Comparison of ENCODE assay signal across 16 cellular contexts in the genomic region with DNA sequence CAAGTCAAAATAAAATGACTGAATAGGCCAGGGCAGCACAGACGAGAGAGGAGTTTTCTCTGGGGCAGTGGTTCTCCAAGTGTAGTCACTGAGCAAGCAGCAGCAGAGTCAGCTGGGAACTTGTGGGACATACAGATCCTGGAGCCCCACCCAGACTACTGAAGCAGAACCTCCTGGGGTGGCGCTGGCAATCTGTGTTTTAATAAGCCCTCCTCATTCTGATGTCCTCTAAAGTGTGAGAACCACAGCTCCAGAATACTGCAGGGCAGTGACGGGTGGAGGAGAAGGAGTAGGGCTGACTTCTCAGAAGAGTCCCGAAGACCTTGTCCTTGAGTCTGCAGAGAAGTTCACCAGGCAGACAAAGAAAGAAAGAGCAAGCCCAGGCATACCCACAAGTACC.
"Had no signal": no experiment of that assay in that cellular context is flagged by ENCODE, and none has a peak within 500 bp of the region (broad histone marks: within the 10 kb centered on the region; RNA-seq: fewer than 3 reads in every experiment).

No MANE protein-coding gene starts in this region.

- H3K36me3 ChIP-seq: adrenal gland, esophagus muscularis mucosa, heart left ventricle, left ventricle myocardium inferior, tibial nerve had no signal

- DNase-seq: activated CD4-positive, alpha-beta T cell treated with anti-CD3 and anti-CD28 coated beads for 48 hours; activated naive CD4-positive, alpha-beta T cell treated with anti-CD3 and anti-CD28 coated beads, Interleukin-2, amount 10 ng/mL, durations not matched to agents 7 days and 5 days; activated T-cell treated with anti-CD3 and anti-CD28 coated beads for 4 hours; adrenal gland; caudate nucleus; cortex of kidney; effector memory CD8-positive, alpha-beta T cell; foreskin fibroblast; heart left ventricle; left ventricle myocardium inferior; mesenchymal stem cell; T-helper 1 cell had no signal

- H3K9me3 ChIP-seq: adrenal gland had no signal

- H3K36me3 Mint-ChIP-seq: activated naive CD4-positive, alpha-beta T cell treated with anti-CD3 and anti-CD28 coated beads, Interleukin-2, amount 10 ng/mL, durations not matched to agents 7 days and 5 days had no signal

- H3K9me3 Mint-ChIP-seq: activated naive CD4-positive, alpha-beta T cell treated with anti-CD3 and anti-CD28 coated beads, Interleukin-2, amount 10 ng/mL, durations not matched to agents 7 days and 5 days; activated T-helper 17 cell treated with anti-CD3 and anti-CD28 coated beads, Interleukin-2, amount 50 U/mL, for 72 hours; effector memory CD8-positive, alpha-beta T cell had no signal

- H3K27me3 ChIP-seq: adrenal gland, esophagus muscularis mucosa, tibial nerve had no signal

- H3K27ac ChIP-seq: adrenal gland, esophagus muscularis mucosa, heart left ventricle, left ventricle myocardium inferior, parathyroid adenoma, tibial nerve had no signal

- H3K27ac Mint-ChIP-seq: activated naive CD4-positive, alpha-beta T cell treated with anti-CD3 and anti-CD28 coated beads, Interleukin-2, amount 10 ng/mL, durations not matched to agents 7 days and 5 days; activated T-helper 17 cell treated with anti-CD3 and anti-CD28 coated beads, Interleukin-2, amount 50 U/mL, for 72 hours; effector memory CD8-positive, alpha-beta T cell had no signal

- H3K4me3 Mint-ChIP-seq: activated naive CD4-positive, alpha-beta T cell treated with anti-CD3 and anti-CD28 coated beads, Interleukin-2, amount 10 ng/mL, durations not matched to agents 7 days and 5 days; activated T-helper 17 cell treated with anti-CD3 and anti-CD28 coated beads, Interleukin-2, amount 50 U/mL, for 72 hours; effector memory CD8-positive, alpha-beta T cell had no signal

- ATAC-seq: activated T-helper 17 cell treated with anti-CD3 and anti-CD28 coated beads, Interleukin-2, amount 50 U/mL, for 72 hours; effector memory CD8-positive, alpha-beta T cell; heart left ventricle had no signal

- H3K4me3 ChIP-seq: adrenal gland, esophagus muscularis mucosa, heart left ventricle, left ventricle myocardium inferior, tibial nerve had no signal

- H3K4me1 ChIP-seq: adrenal gland, esophagus muscularis mucosa, heart left ventricle, left ventricle myocardium inferior had no signal

- H3K4me1 Mint-ChIP-seq: activated naive CD4-positive, alpha-beta T cell treated with anti-CD3 and anti-CD28 coated beads, Interleukin-2, amount 10 ng/mL, durations not matched to agents 7 days and 5 days; activated T-helper 17 cell treated with anti-CD3 and anti-CD28 coated beads, Interleukin-2, amount 50 U/mL, for 72 hours had no signal
